ENCODE assay signal across 8 cellular contexts in the genomic region with DNA sequence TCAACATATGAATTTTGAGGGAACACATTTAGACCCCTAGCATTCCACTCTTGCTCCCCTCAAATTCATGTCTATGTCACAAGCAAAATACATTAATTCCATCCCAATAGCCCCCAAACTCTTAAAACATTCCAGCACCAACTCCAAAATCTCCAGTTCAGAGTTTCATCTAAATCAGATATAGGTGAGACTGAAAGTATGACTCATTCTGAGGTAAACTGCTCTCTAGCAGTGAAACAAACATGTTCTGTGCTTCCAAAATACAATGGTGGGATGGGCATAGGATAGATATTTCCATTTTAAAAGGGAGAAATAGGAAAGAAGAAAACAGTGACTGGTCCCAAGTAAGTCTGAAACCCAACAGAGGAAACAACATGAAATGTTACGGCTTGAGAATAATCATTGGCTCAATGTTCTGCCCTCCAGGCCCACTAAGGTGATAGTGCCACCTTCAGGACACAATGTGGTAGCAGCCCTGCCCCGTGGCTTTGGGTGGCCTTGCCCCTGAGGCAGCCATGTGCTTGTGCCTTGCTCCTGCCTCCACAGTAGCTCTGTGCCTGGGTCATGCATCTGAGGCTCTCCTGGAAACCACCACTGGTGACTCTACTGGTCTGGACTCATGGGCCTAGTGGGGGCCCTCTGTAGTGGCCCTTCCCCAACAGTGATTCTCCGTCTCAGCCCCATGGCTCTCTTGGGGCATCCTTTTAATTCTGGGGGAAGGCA. TPM values are rescaled to one million over a fixed set of nuclear protein-coding genes. Genes with fewer than 3 reads are reported as not detected.
DNase-seq lines count a peak whose midpoint lies in the region; TF ChIP-seq lines count a peak whose summit lies in the region.

No MANE protein-coding gene starts in this region.

- H4K20me1 ChIP-seq in KMS-11 (ENCODE audit: insufficient read depth) = no peaks in the 10 kb centered on the region

- TF ChIP-seq POLR2A in lower leg skin (IDR thresholded peaks at IDR 0.05) = no peak

- H3K4me3 ChIP-seq in KMS-11 (IDR thresholded peaks at IDR 0.05; ENCODE audit: insufficient read depth, low read depth, low read length) = no peak overlapping the region
- no peak overlapping the region for H3K4me3 ChIP-seq in tibial artery
- H3K4me3 ChIP-seq in lower leg skin (ENCODE audit: low read depth, poor library complexity, severe bottlenecking) = no peak overlapping the region

- no peak overlapping the region; the same call in 1 of the 2 replicates for H3K9ac ChIP-seq in KMS-11

- intact Hi-C loops in tibial artery (cut with DNase I; ENCODE audit: low total_unique reads) (no loop called here), lower leg skin (cut with DNase I; ENCODE audit: low total_unique reads) (no loop called here)

- H2AFZ ChIP-seq in KMS-11 (ENCODE audit: low read depth) = no peak overlapping the region

- H3K27me3 ChIP-seq in KMS-11 (ENCODE audit: insufficient read depth, low read depth) (no peaks in the 10 kb centered on the region), tibial artery (no peaks in the 10 kb centered on the region)

- DNase-seq in activated T-cell treated with anti-CD3 and anti-CD28 coated beads for 4 hours (peak; percentile 11), iPS-NIHi11 (ENCODE audit: low spot score) (peak; percentile 66), tibial artery (peak in 1 of 2 donors; percentile 41), lower leg skin (ENCODE audit: low spot score in 2 of 2) (no peak), NCI-H2107 (lab: John Stamatoyannopoulos, UW) (no peak)
- DNase-seq in activated T-cell treated with anti-CD3 and anti-CD28 coated beads, Interleukin-2, amount 50 U/mL, for 1 hour = no peak
- peak; percentile 60 to 63 for DNase-seq in activated T-cell treated with anti-CD3 and anti-CD28 coated beads, Interleukin-2, amount 50 U/mL, for 48 hours

- TF ChIP-seq CTCF in KMS-11 (conservative IDR thresholded peaks at IDR 0.05; ENCODE audit: low read depth, low read length) (peak; percentile 76), tibial artery (IDR thresholded peaks at IDR 0.05) (peak; percentile 8 to 10), lower leg skin (IDR thresholded peaks at IDR 0.05) (no peak)

- no peaks in the 10 kb centered on the region for H3K79me2 ChIP-seq in KMS-11 (ENCODE audit: insufficient read depth, low read depth)

- H3K36me3 ChIP-seq in KMS-11 (ENCODE audit: insufficient read depth) = no peaks in the 10 kb centered on the region
- H3K36me3 ChIP-seq in tibial artery = peaks cover 4 to 27% (median 19%) of the 10 kb centered on the region in 3 donors

- H3K4me1 ChIP-seq in KMS-11 (ENCODE audit: low read depth, poor library complexity, severe bottlenecking) (peaks cover 22% of the 10 kb centered on the region), tibial artery (no peaks in the 10 kb centered on the region)

- H3K27ac ChIP-seq in KMS-11 = peak overlapping the region; percentile 29; the same call in 1 of the 2 replicates
- H3K27ac ChIP-seq in tibial artery = no peak overlapping the region

- 44 to 61% methylated on average over 3 of the region's 3 CpGs for WGBS in lower leg skin, 2 donors

- H3K4me2 ChIP-seq in KMS-11 = peak overlapping the region; percentile 43

- no peaks in the 10 kb centered on the region for H3K9me3 ChIP-seq in tibial artery

RNA-seq across cellular contexts. Expression of gene IPPK, which starts 36.4 kb away (rescaled TPM):
- total RNA-seq in lower leg skin = 10 to 100 TPM; 49.2 to 71.5 (median 54.4) TPM

RNA-seq across cellular contexts. Expression of gene BICD2, which starts 58.3 kb away (rescaled TPM):
- total RNA-seq in lower leg skin = 100 to 1,000 TPM; 177 to 182 (median 180) TPM

Comparison
In these comparisons a context has a peak if more than half of its experiments do, and no peak if none do; other contexts are left out.
1. DNase-seq: peak in activated T-cell treated with anti-CD3 and anti-CD28 coated beads for 4 hours (single experiment), activated T-cell treated with anti-CD3 and anti-CD28 coated beads, Interleukin-2, amount 50 U/mL, for 48 hours (2 of 2) and iPS-NIHi11 (single experiment); none in activated T-cell treated with anti-CD3 and anti-CD28 coated beads, Interleukin-2, amount 50 U/mL, for 1 hour (single experiment), lower leg skin (0 of 2) and NCI-H2107 (single experiment).
2. CTCF ChIP-seq: peak in KMS-11 (single experiment) and tibial artery (2 of 2); none in lower leg skin (0 of 3).